30 cellular contexts compared by ENCODE assay signal in the genomic region with DNA sequence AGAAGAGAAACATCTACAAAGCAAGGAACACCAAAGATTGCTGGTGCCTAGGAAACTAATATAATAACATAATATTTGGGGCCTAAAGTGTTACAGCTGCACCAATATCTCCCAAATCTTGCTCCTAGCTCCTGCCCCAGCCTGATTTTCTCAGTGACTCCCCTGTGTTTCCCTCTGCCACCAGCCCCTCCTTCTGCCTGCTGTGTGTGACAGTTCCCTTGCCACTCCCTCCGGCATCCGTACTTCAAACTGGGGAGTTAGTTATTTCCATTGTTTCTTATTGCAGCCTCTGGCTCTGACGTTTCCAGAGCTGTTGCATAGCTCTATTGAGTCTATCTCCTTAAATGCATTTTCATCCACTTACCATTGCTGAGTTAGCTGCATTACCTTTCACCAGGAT. TPM values are rescaled to one million over a fixed set of nuclear protein-coding genes. Genes with fewer than 3 reads are reported as not detected.
"Had no signal": no experiment of that assay in that cellular context is flagged by ENCODE, and none has a peak within 500 bp of the region (broad histone marks: within the 10 kb centered on the region; RNA-seq: fewer than 3 reads in every experiment).

No MANE protein-coding gene starts in this region.

- H3K27ac ChIP-seq: brain microvascular endothelial cell, coronary artery, dorsolateral prefrontal cortex, epithelial cell of prostate, esophagus squamous epithelium, gastroesophageal sphincter, heart right ventricle had no signal

- H3K4me1 Mint-ChIP-seq: activated CD4-positive, alpha-beta memory T cell treated with anti-CD3 and anti-CD28 coated beads, Interleukin-2, amount 10 ng/mL, durations not matched to agents 7 days and 5 days; activated CD4-positive, alpha-beta T cell treated with anti-CD3 and anti-CD28 coated beads, Interleukin-2, amount 10 ng/mL, durations not matched to agents 7 days and 5 days; activated T-helper 17 cell treated with anti-CD3 and anti-CD28 coated beads, Interleukin-2, amount 50 U/mL, for 72 hours; central memory CD8-positive, alpha-beta T cell had no signal

- H3K9me3 Mint-ChIP-seq: activated CD4-positive, alpha-beta memory T cell treated with anti-CD3 and anti-CD28 coated beads, Interleukin-2, amount 10 ng/mL, durations not matched to agents 7 days and 5 days; activated CD4-positive, alpha-beta T cell treated with anti-CD3 and anti-CD28 coated beads, Interleukin-2, amount 10 ng/mL, durations not matched to agents 7 days and 5 days; activated T-cell treated with anti-CD3 and anti-CD28 coated beads, Interleukin-2, amount 50 U/mL, for 4 hours; central memory CD8-positive, alpha-beta T cell; dendritic cell treated with granulocyte-macrophage colony-stimulating factor and Interleukin-4, amounts not matched to agents 40 ng/mL and 50 ng/mL, for 4 days; effector memory CD8-positive, alpha-beta T cell had no signal

- H3K36me3 ChIP-seq: brain microvascular endothelial cell, esophagus squamous epithelium, gastroesophageal sphincter, heart right ventricle had no signal

- H3K4me3 ChIP-seq: coronary artery, dorsolateral prefrontal cortex, esophagus squamous epithelium, gastroesophageal sphincter, heart right ventricle had no signal

- DNase-seq: activated CD4-positive, alpha-beta memory T cell treated with anti-CD3 and anti-CD28 coated beads, Interleukin-2, amount 10 ng/mL, durations not matched to agents 7 days and 5 days; activated CD4-positive, alpha-beta T cell treated with anti-CD3 and anti-CD28 coated beads for 1 hour; activated CD4-positive, alpha-beta T cell treated with anti-CD3 and anti-CD28 coated beads for 4 hours; activated CD4-positive, alpha-beta T cell treated with anti-CD3 and anti-CD28 coated beads, Interleukin-2, amount 10 ng/mL, durations not matched to agents 7 days and 5 days; activated CD4-positive, alpha-beta T cell treated with anti-CD3 and anti-CD28 coated beads, Interleukin-2, amount 50 U/mL, for 4 hours; activated effector memory CD4-positive, alpha-beta T cell treated with Interleukin-2 at 50 U/mL for 16 hours; activated gamma-delta T cell treated with Interleukin-2 at 50 U/mL for 16 hours; activated naive CD4-positive, alpha-beta T cell treated with anti-CD3 and anti-CD28 coated beads, Interleukin-2, amount 50 U/mL, for 16 hours; activated naive CD4-positive, alpha-beta T cell treated with Interleukin-2 at 50 U/mL for 16 hours; activated T-cell treated with anti-CD3 and anti-CD28 coated beads, Interleukin-2, amount 50 U/mL, for 4 hours; amniotic stem cell; anterior cingulate cortex; brain microvascular endothelial cell; dorsolateral prefrontal cortex; effector CD4-positive, alpha-beta T cell; effector memory CD8-positive, alpha-beta T cell; esophagus squamous epithelium; foreskin melanocyte; heart right ventricle; T-helper 1 cell; T-helper 2 cell had no signal

- H3K27me3 ChIP-seq: brain microvascular endothelial cell, esophagus squamous epithelium, gastroesophageal sphincter, heart right ventricle had no signal

- H3K4me3 Mint-ChIP-seq: activated CD4-positive, alpha-beta memory T cell treated with anti-CD3 and anti-CD28 coated beads, Interleukin-2, amount 10 ng/mL, durations not matched to agents 7 days and 5 days; activated CD4-positive, alpha-beta T cell treated with anti-CD3 and anti-CD28 coated beads, Interleukin-2, amount 10 ng/mL, durations not matched to agents 7 days and 5 days; activated naive CD8-positive, alpha-beta T cell; activated T-cell treated with anti-CD3 and anti-CD28 coated beads, Interleukin-2, amount 50 U/mL, for 4 hours; activated T-helper 17 cell treated with anti-CD3 and anti-CD28 coated beads, Interleukin-2, amount 50 U/mL, for 72 hours; central memory CD8-positive, alpha-beta T cell; dendritic cell treated with granulocyte-macrophage colony-stimulating factor and Interleukin-4, amounts not matched to agents 40 ng/mL and 50 ng/mL, for 4 days; effector memory CD8-positive, alpha-beta T cell had no signal

- H3K27me3 Mint-ChIP-seq: activated CD4-positive, alpha-beta memory T cell treated with anti-CD3 and anti-CD28 coated beads, Interleukin-2, amount 10 ng/mL, durations not matched to agents 7 days and 5 days; activated CD4-positive, alpha-beta T cell treated with anti-CD3 and anti-CD28 coated beads, Interleukin-2, amount 10 ng/mL, durations not matched to agents 7 days and 5 days; activated naive CD8-positive, alpha-beta T cell; central memory CD8-positive, alpha-beta T cell; dendritic cell treated with granulocyte-macrophage colony-stimulating factor and Interleukin-4, amounts not matched to agents 40 ng/mL and 50 ng/mL, for 4 days; effector memory CD8-positive, alpha-beta T cell had no signal

- H3K4me1 ChIP-seq: esophagus squamous epithelium, gastroesophageal sphincter, heart right ventricle had no signal

- ATAC-seq: activated T-cell treated with anti-CD3 and anti-CD28 coated beads, Interleukin-2, amount 50 U/mL, for 4 hours; activated T-helper 17 cell treated with anti-CD3 and anti-CD28 coated beads, Interleukin-2, amount 50 U/mL, for 72 hours; effector memory CD8-positive, alpha-beta T cell; gastroesophageal sphincter; heart right ventricle had no signal

- H3K27ac Mint-ChIP-seq: activated CD4-positive, alpha-beta memory T cell treated with anti-CD3 and anti-CD28 coated beads, Interleukin-2, amount 10 ng/mL, durations not matched to agents 7 days and 5 days; activated CD4-positive, alpha-beta T cell treated with anti-CD3 and anti-CD28 coated beads, Interleukin-2, amount 10 ng/mL, durations not matched to agents 7 days and 5 days; activated naive CD8-positive, alpha-beta T cell; activated T-helper 17 cell treated with anti-CD3 and anti-CD28 coated beads, Interleukin-2, amount 50 U/mL, for 72 hours; dendritic cell treated with granulocyte-macrophage colony-stimulating factor and Interleukin-4, amounts not matched to agents 40 ng/mL and 50 ng/mL, for 4 days; effector memory CD8-positive, alpha-beta T cell had no signal

RNA-seq across cellular contexts. Expression of gene ESR1, which starts 43.0 kb away (rescaled TPM):
- total RNA-seq: endothelial cell of umbilical vein, glomerular endothelial cell had no signal
